17 cellular contexts compared by ENCODE assay signal in the genomic region with DNA sequence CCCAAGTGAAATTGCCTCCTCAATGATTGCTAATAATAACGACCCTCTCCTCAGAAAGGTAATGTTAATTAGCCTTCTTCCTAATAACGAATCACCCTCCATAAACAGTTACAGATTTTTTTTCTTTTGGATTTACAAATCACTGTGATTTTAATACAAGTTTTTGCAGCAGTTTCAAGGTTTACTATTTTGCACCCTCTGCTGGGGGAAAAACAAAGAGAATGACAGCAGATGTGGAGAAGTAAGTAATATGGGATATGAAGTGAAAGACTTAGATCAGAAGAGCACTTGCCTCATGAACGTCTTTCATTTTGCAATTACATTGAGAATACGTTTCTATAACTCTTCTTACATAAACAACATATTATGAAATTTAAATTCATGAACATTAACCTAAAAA. TPM values are rescaled to one million over a fixed set of nuclear protein-coding genes. Genes with fewer than 3 reads are reported as not detected.
DNase-seq lines count a peak whose midpoint lies in the region; ATAC-seq and TF ChIP-seq lines count a peak whose summit lies in the region.
"Had no signal": no experiment of that assay in that cellular context is flagged by ENCODE, and none has a peak within 500 bp of the region (broad histone marks: within the 10 kb centered on the region; RNA-seq: fewer than 3 reads in every experiment).

No MANE protein-coding gene starts in this region.

- TF ChIP-seq CTCF in heart right ventricle (IDR thresholded peaks at IDR 0.05) (peak in 5 of 9 donors; percentile 6 to 38 (median 30)), body of pancreas (IDR thresholded peaks at IDR 0.05) (peak in 6 of 7 experiments; percentile 6 to 60 (median 40)), upper lobe of right lung (IDR thresholded peaks at IDR 0.05) (peak; percentile 20)

- DNase-seq in heart right ventricle (no peak), left ventricle myocardium superior (no peak), body of pancreas (peak in 1 of 4 donors; percentile 16), iris pigment epithelial cell (ENCODE audit: low read depth) (peak; percentile 60), upper lobe of right lung (no peak), DMS153 (lab: John Stamatoyannopoulos, UW) (no peak), SKM-1 treated with dmso at 0.1 percent for 144 hours (lab: John Stamatoyannopoulos, UW; ENCODE audit: unreplicated experiment) (no peak)
- DNase-seq: activated CD4-positive, alpha-beta T cell treated with anti-CD3 and anti-CD28 coated beads for 48 hours; activated naive CD4-positive, alpha-beta T cell treated with anti-CD3 and anti-CD28 coated beads, Interleukin-2, amount 10 ng/mL, durations not matched to agents 7 days and 5 days; effector CD4-positive, alpha-beta T cell; NCI-H2171 treated with DMSO at 0.1 percent for 48 hours; nephron progenitor cell; SJCRH30; stimulated activated naive CD4-positive, alpha-beta T cell had no signal

- TF ChIP-seq POLR2A in body of pancreas (IDR thresholded peaks at IDR 0.05): no peak

- H3K9me3 ChIP-seq in heart right ventricle: no peaks in the 10 kb centered on the region
- H3K9me3 ChIP-seq in body of pancreas: no peaks in the 10 kb centered on the region
- H3K9me3 ChIP-seq in upper lobe of right lung: no peaks in the 10 kb centered on the region
- H3K9me3 ChIP-seq: BLaER1 treated with 17β-estradiol and CSF1 and Interleukin-3, amounts not matched to agents 10 nM and 100 nM; SJCRH30 had no signal

- H3K4me1 ChIP-seq in heart right ventricle (no peaks in the 10 kb centered on the region), body of pancreas (peaks cover 4% of the 10 kb centered on the region), upper lobe of right lung (no peaks in the 10 kb centered on the region)
- H3K4me1 ChIP-seq: SJCRH30 had no signal

- H3K27ac ChIP-seq in heart right ventricle (no peak overlapping the region), body of pancreas (no peak overlapping the region), upper lobe of right lung (no peak overlapping the region)
- H3K27ac ChIP-seq: BLaER1 treated with 17β-estradiol and CSF1 and Interleukin-3, amounts not matched to agents 10 nM and 100 nM; SJCRH30 had no signal

- H3K36me3 ChIP-seq in heart right ventricle (no peaks in the 10 kb centered on the region), body of pancreas (replicated peaks in 1 of 2; ENCODE audit: insufficient read depth in 1 of 2, low read depth in 2 of 2) (no peaks in the 10 kb centered on the region), upper lobe of right lung (no peaks in the 10 kb centered on the region)
- H3K36me3 ChIP-seq: BLaER1 treated with 17β-estradiol and CSF1 and Interleukin-3, amounts not matched to agents 10 nM and 100 nM; SJCRH30 had no signal

- H3K27me3 ChIP-seq in heart right ventricle (no peaks in the 10 kb centered on the region), body of pancreas (no peaks in the 10 kb centered on the region), upper lobe of right lung (no peaks in the 10 kb centered on the region)
- H3K27me3 ChIP-seq: BLaER1 treated with 17β-estradiol and CSF1 and Interleukin-3, amounts not matched to agents 10 nM and 100 nM; SJCRH30 had no signal

- no peak for ATAC-seq in heart right ventricle
- no peak for ATAC-seq in left ventricle myocardium superior
- peak; percentile 38 for ATAC-seq in body of pancreas
- no peak for ATAC-seq in upper lobe of right lung
- no peak for ATAC-seq in HG03521 (IDR thresholded peaks at IDR 0.05; ENCODE audit: unreplicated experiment)

- intact Hi-C loops in heart right ventricle (cut with DNase I): loop anchor here in 1 of 10 donors (10.0 kb wide), 1 partner anchor 366 kb away; no protein-coding TSS in a partner anchor
- intact Hi-C loops in left ventricle myocardium superior (cut with micrococcal nuclease): no loop called here
- intact Hi-C loops in body of pancreas (cut with DNase I): no loop called here
- intact Hi-C loops in upper lobe of right lung (cut with DNase I): no loop called here

- 56 to 70% methylated on average over 4 of the region's 4 CpGs for WGBS in heart right ventricle, 2 donors
- WGBS in body of pancreas, 2 donors: 25 to 28% methylated on average over 4 of the region's 4 CpGs

- H3K4me3 ChIP-seq in heart right ventricle (no peak overlapping the region), body of pancreas (no peak overlapping the region), upper lobe of right lung (no peak overlapping the region)
- H3K4me3 ChIP-seq: BLaER1 treated with 17β-estradiol and CSF1 and Interleukin-3, amounts not matched to agents 10 nM and 100 nM; SJCRH30 had no signal

RNA-seq across cellular contexts. Expression of gene CNTN3, which starts 16.1 kb away (rescaled TPM):
- total RNA-seq in heart right ventricle (1 to 10 TPM in 7 of 10 donors, under 1 TPM in 2, not detected in 1; 0.46 to 3.5 (median 2.5) TPM), left ventricle myocardium superior (5.2 TPM), body of pancreas (10 to 100 TPM in 1 of 2 donors, 1 to 10 TPM in 1; 7.3 to 20.4 TPM), upper lobe of right lung (1.6 TPM)
- polyA plus RNA-seq in heart right ventricle: 1 to 10 TPM; 3.7 to 5.9 TPM
- total RNA-seq: SJCRH30 had no signal
- polyA plus RNA-seq: IgD-negative memory B cell had no signal
